In the genomic region with DNA sequence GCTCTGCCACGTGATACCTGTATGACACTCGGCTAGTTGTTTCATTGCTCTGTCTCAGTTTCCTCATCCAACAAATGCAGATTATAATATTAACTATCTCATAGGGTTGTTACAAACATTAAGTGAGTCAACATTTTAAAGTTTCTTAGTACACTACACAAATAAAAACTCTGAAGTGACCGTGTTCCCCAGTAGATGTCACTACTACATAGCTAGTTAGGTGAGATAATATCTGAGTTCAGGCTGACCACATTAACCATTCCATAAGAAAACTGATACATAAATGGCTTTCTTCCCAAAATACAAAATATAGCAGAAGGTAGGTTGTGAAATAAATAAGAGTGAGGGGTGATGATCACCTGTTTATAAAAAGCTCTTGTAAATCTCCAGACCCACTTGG, we compare ENCODE assay signal across 8 cellular contexts.
DNase-seq lines count a peak whose midpoint lies in the region; ATAC-seq and TF ChIP-seq lines count a peak whose summit lies in the region.

No MANE protein-coding gene starts in this region.

- H3K4me1 Mint-ChIP-seq in MCF 10A (ENCODE audit: insufficient read depth, unreplicated experiment): no peaks in the 10 kb centered on the region
- H3K4me1 Mint-ChIP-seq in stimulated activated naive B cell treated with anti-CD40 and anti-IgM and Interleukin-4, amounts not matched to agents 10 μg/mL and 1 μg/mL and 100 μg/mL, for 72 hours: no peaks in the 10 kb centered on the region

- no peak overlapping the region for H3K27ac ChIP-seq in breast epithelium

- TF ChIP-seq POLR2A in breast epithelium (IDR thresholded peaks at IDR 0.05): no peak

- intact Hi-C loops in MCF 10A (cut with micrococcal nuclease) (loop anchor here (1.0 kb wide), 1 partner anchor 1537 kb away; no protein-coding TSS in a partner anchor), breast epithelium (cut with DNase I; ENCODE audit: low total_unique reads) (no loop called here)

- peak; percentile 47 for TF ChIP-seq CTCF in MCF 10A (IDR thresholded peaks at IDR 0.05; ENCODE audit: unreplicated experiment)
- peak in 1 of 3 donors; percentile 32 for TF ChIP-seq CTCF in breast epithelium (IDR thresholded peaks at IDR 0.05)
- peak; percentile 44 for TF ChIP-seq CTCF in epithelial cell of proximal tubule (conservative IDR thresholded peaks at IDR 0.05; ENCODE audit: low read depth, low read length)

- no peaks in the 10 kb centered on the region for H3K9me3 Mint-ChIP-seq in MCF 10A (ENCODE audit: unreplicated experiment)
- H3K9me3 Mint-ChIP-seq in stimulated activated naive B cell treated with anti-CD40 and anti-IgM and Interleukin-4, amounts not matched to agents 10 μg/mL and 1 μg/mL and 100 μg/mL, for 72 hours: no peaks in the 10 kb centered on the region

- no peaks in the 10 kb centered on the region for H3K36me3 ChIP-seq in breast epithelium

- no peak overlapping the region for H3K27ac Mint-ChIP-seq in MCF 10A (ENCODE audit: low read depth, unreplicated experiment)
- no peak overlapping the region for H3K27ac Mint-ChIP-seq in stimulated activated naive B cell treated with anti-CD40 and anti-IgM and Interleukin-4, amounts not matched to agents 10 μg/mL and 1 μg/mL and 100 μg/mL, for 72 hours

- H3K4me3 Mint-ChIP-seq in MCF 10A (ENCODE audit: unreplicated experiment): no peak overlapping the region
- no peak overlapping the region for H3K4me3 Mint-ChIP-seq in stimulated activated naive B cell treated with anti-CD40 and anti-IgM and Interleukin-4, amounts not matched to agents 10 μg/mL and 1 μg/mL and 100 μg/mL, for 72 hours

- no peaks in the 10 kb centered on the region for H3K4me1 ChIP-seq in breast epithelium

- H3K27me3 Mint-ChIP-seq in MCF 10A (ENCODE audit: insufficient read depth, unreplicated experiment): peaks cover under 1% of the 10 kb centered on the region
- peaks cover 0 to 5% of the 10 kb centered on the region in 2 donors for H3K27me3 Mint-ChIP-seq in stimulated activated naive B cell treated with anti-CD40 and anti-IgM and Interleukin-4, amounts not matched to agents 10 μg/mL and 1 μg/mL and 100 μg/mL, for 72 hours

- no peaks in the 10 kb centered on the region for H3K9me3 ChIP-seq in breast epithelium

- no peaks in the 10 kb centered on the region for H3K36me3 Mint-ChIP-seq in MCF 10A (ENCODE audit: insufficient read depth, unreplicated experiment)
- H3K36me3 Mint-ChIP-seq in stimulated activated naive B cell treated with anti-CD40 and anti-IgM and Interleukin-4, amounts not matched to agents 10 μg/mL and 1 μg/mL and 100 μg/mL, for 72 hours: no peaks in the 10 kb centered on the region

- no peaks in the 10 kb centered on the region for H3K27me3 ChIP-seq in breast epithelium

- DNase-seq in MCF 10A (ENCODE audit: unreplicated experiment): peak; percentile 60
- no peak for DNase-seq in breast epithelium (ENCODE audit: low spot score in 2 of 2)
- peak; percentile 39 for DNase-seq in NCI-H748 treated with DMSO at 0.1 percent for 48 hours (lab: John Stamatoyannopoulos, UW)
- no peak for DNase-seq in epithelial cell of proximal tubule (ENCODE audit: low read depth)
- peak; percentile 61 for DNase-seq in superior temporal gyrus (ENCODE audit: extremely low spot score)
- DNase-seq in stimulated activated naive B cell treated with anti-CD40 and anti-IgM and Interleukin-4, amounts not matched to agents 10 μg/mL and 1 μg/mL and 100 μg/mL, for 72 hours: no peak
- DNase-seq in T-helper 9 cell: no peak

- POLR2A ChIA-PET in MCF 10A (lab: Yijun Ruan, JAX): interaction anchor here (0.7 kb wide), 1 partner anchor 29 kb away, joined by 3 read pairs; no protein-coding TSS in a partner anchor

- no peak overlapping the region for H3K4me3 ChIP-seq in breast epithelium
- H3K4me3 ChIP-seq in epithelial cell of proximal tubule (ENCODE audit: low read depth, low read length): no peak overlapping the region

- no peak for ATAC-seq in stimulated activated naive B cell treated with anti-CD40 and anti-IgM and Interleukin-4, amounts not matched to agents 10 μg/mL and 1 μg/mL and 100 μg/mL, for 72 hours (replicated peaks)
- ATAC-seq in HG03520 (IDR thresholded peaks at IDR 0.05; ENCODE audit: unreplicated experiment): no peak

- no TSS peak for BruUV-seq in MCF 10A (replicated peaks; lab: Mats Ljungman, UMichigan)

- CTCF ChIA-PET in MCF 10A (lab: Yijun Ruan, JAX): interaction anchor here (0.5 to 7.6 kb wide), 27 partner anchors 8 to 1546 kb away, joined by 3 to 70 read pairs (median 4); no protein-coding TSS in a partner anchor

Comparison
In these comparisons a context has a peak if more than half of its experiments do, and no peak if none do; other contexts are left out.
1. DNase-seq: peak in MCF 10A (single experiment), NCI-H748 treated with DMSO at 0.1 percent for 48 hours (single experiment) and superior temporal gyrus (single experiment); none in breast epithelium (0 of 2), epithelial cell of proximal tubule (single experiment), stimulated activated naive B cell treated with anti-CD40 and anti-IgM and Interleukin-4, amounts not matched to agents 10 μg/mL and 1 μg/mL and 100 μg/mL, for 72 hours (single experiment) and T-helper 9 cell (single experiment).